In the genomic region with DNA sequence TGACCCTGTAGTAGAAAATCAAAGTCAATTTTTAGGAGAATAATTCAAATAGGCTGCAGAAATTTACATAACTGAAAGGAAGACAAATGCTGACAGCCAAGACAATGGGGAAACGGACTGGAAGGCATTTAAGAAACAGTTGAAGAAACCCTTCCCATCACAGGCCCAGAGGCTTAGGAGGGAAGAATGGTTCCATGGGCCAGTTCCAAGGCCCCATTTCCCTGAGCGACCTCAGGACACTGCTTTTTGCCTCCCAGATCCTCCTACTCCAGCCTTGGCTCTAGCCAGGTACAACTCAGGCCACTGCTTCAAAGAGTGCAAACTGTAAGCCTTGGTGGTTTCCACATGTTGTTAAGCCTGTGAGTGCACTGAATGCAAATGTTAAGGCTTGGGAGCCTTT, we compare ENCODE assay signal across 35 cellular contexts.
DNase-seq lines count a peak whose midpoint lies in the region; ATAC-seq, FAIRE-seq and TF ChIP-seq lines count a peak whose summit lies in the region.
"Had no signal": no experiment of that assay in that cellular context is flagged by ENCODE, and none has a peak within 500 bp of the region (broad histone marks: within the 10 kb centered on the region; RNA-seq: fewer than 3 reads in every experiment).

No MANE protein-coding gene starts in this region.

- no peak overlapping the region for H3K23ac ChIP-seq in IMR-90 (ENCODE audit: low read depth, low read length)

- H3K36me3 ChIP-seq in HEK293 (ENCODE audit: control insufficient read depth in 2 of 2, insufficient read depth in 1 of 2, low read length in 2 of 2) (no peaks in the 10 kb centered on the region), IMR-90 (ENCODE audit: control insufficient read depth, insufficient read depth, low read length) (no peaks in the 10 kb centered on the region), K562 (ENCODE audit: control insufficient read depth, insufficient read depth, low read length) (no peaks in the 10 kb centered on the region), Caco-2 (ENCODE audit: control insufficient read depth, insufficient read depth, low read length) (no peaks in the 10 kb centered on the region), adrenal gland (replicated peaks in 1 of 2) (no peaks in the 10 kb centered on the region)
- H3K36me3 ChIP-seq: BE2C, BLaER1 had no signal

- H2AK9ac ChIP-seq in IMR-90 (replicated peaks; ENCODE audit: low read depth, low read length, poor library complexity) = no peak overlapping the region

- H3K27me3 ChIP-seq in IMR-90 (ENCODE audit: control insufficient read depth, insufficient read depth, low read length) (no peaks in the 10 kb centered on the region), K562 (ENCODE audit: control insufficient read depth in 2 of 2, insufficient read depth in 2 of 2, low read length in 2 of 2) (no peaks in the 10 kb centered on the region), Caco-2 (replicated peaks; ENCODE audit: control insufficient read depth, insufficient read depth, low read length) (no peaks in the 10 kb centered on the region), adrenal gland (no peaks in the 10 kb centered on the region)
- H3K27me3 ChIP-seq: BE2C; BLaER1; BLaER1 treated with 17β-estradiol and CSF1 and Interleukin-3, amounts not matched to agents 10 nM and 100 nM had no signal

- no peak overlapping the region for H4K8ac ChIP-seq in IMR-90 (ENCODE audit: low read depth in 2 of 2, low read length in 2 of 2)

- POLR2A ChIA-PET in A549 (lab: Yijun Ruan, JAX) = no interaction called here
- POLR2A ChIA-PET in HEK293 (lab: Yijun Ruan, JAX) = no interaction called here
- POLR2A ChIA-PET in IMR-90 (lab: Charles Lee; ENCODE audit: unreplicated experiment) = no interaction called here
- POLR2A ChIA-PET in K562 (lab: Yijun Ruan, JAX) = no interaction called here
- POLR2A ChIA-PET in Caco-2 (lab: Charles Lee) = no interaction called here

- no peaks in the 10 kb centered on the region for H3K79me1 ChIP-seq in IMR-90 (ENCODE audit: low read depth in 1 of 2, low read length in 2 of 2)

- TF ChIP-seq EP300 in A549 (IDR thresholded peaks at IDR 0.05) = no peak
- no peak for TF ChIP-seq EP300 in K562 (IDR thresholded peaks at IDR 0.05; ENCODE audit: low read length)

- H3K9me1 ChIP-seq in IMR-90 (ENCODE audit: insufficient read depth, low read length) (no peaks in the 10 kb centered on the region), K562 (ENCODE audit: control insufficient read depth, insufficient read depth, low read length) (no peaks in the 10 kb centered on the region)

- H3K4me2 ChIP-seq in A549 (no peak overlapping the region), IMR-90 (ENCODE audit: low read depth, low read length) (no peak overlapping the region), K562 (ENCODE audit: insufficient read depth, low read length) (no peak overlapping the region)

- no peak overlapping the region for H3K14ac ChIP-seq in IMR-90 (replicated peaks; ENCODE audit: low read depth, low read length)

- TF ChIP-seq RAD21 in A549 (conservative IDR thresholded peaks at IDR 0.05 in 1 of 2, IDR thresholded peaks at IDR 0.05 in 1 of 2) (no peak), IMR-90 (IDR thresholded peaks at IDR 0.05; ENCODE audit: low read length) (no peak), K562 (CRISPR knock-in tag; conservative IDR thresholded peaks at IDR 0.05 in 1 of 2, IDR thresholded peaks at IDR 0.05 in 1 of 2) (no peak)

- no peak overlapping the region for H4K5ac ChIP-seq in IMR-90 (ENCODE audit: low read depth, low read length)

- 0 out of 3 replicates have a peak overlapping the region, but pooled peaks have one; percentile 6 for H2BK15ac ChIP-seq in IMR-90 (ENCODE audit: low read depth, low read length)

- H3K36me3 Mint-ChIP-seq in Caco-2 (ENCODE audit: insufficient read depth, unreplicated experiment) = no peaks in the 10 kb centered on the region
- H3K36me3 Mint-ChIP-seq: CD14-positive monocyte; CD4-positive, CD25-positive, alpha-beta regulatory T cell; CD8-positive, alpha-beta T cell had no signal

- BruUV-seq in IMR-90 (replicated peaks; lab: Mats Ljungman, UMichigan) (no TSS peak), K562 (replicated peaks; lab: Mats Ljungman, UMichigan) (no TSS peak), Caco-2 (replicated peaks; lab: Mats Ljungman, UMichigan) (no TSS peak)

- H3K79me2 ChIP-seq in K562 (ENCODE audit: control insufficient read depth, insufficient read depth, low read length) = no peaks in the 10 kb centered on the region

- 94% methylated on average over 2 of the region's 2 CpGs for WGBS in A549 (ENCODE audit: missing lambda C conversion rate)
- no CpG with 5 or more reads among the region's 2 CpGs for WGBS in IMR-90 (ENCODE audit: extremely low coverage in 2 of 2, insufficient read length in 1 of 2), 2 experiments
- 0% methylated on average over 1 of the region's 2 CpGs for WGBS in K562 (ENCODE audit: insufficient coverage, low coverage, missing lambda C conversion rate)
- WGBS in adrenal gland, 4 donors = 82 to 94% (median 89%) methylated on average over 2 of the region's 2 CpGs

- H3K9me3 Mint-ChIP-seq in Caco-2 (ENCODE audit: unreplicated experiment) = peaks cover 31% of the 10 kb centered on the region

- H3K56ac ChIP-seq in IMR-90 (ENCODE audit: extremely low read depth, insufficient read depth, low read length) = no peak overlapping the region

- no peak overlapping the region for H2BK120ac ChIP-seq in IMR-90 (ENCODE audit: low read depth, low read length)

- H2BK5ac ChIP-seq in IMR-90 (ENCODE audit: low read depth, low read length, poor library complexity, severe bottlenecking) = no peak overlapping the region

- in situ Hi-C loops in IMR-90 (cut with MboI; ENCODE audit: low sequenced_read_pairs) (no loop called here), K562 (cut with MboI) (no loop called here)

- H3K4me3 ChIP-seq in A549 (no peak overlapping the region), HEK293 (ENCODE audit: low read depth, low read length) (no peak overlapping the region), IMR-90 (ENCODE audit: insufficient read depth, low read depth, low read length) (no peak overlapping the region), K562 (no peak overlapping the region), Caco-2 (ENCODE audit: low read depth, low read length) (no peak overlapping the region), adrenal gland (no peak overlapping the region)
- H3K4me3 ChIP-seq: BLaER1; BLaER1 treated with 17β-estradiol and CSF1 and Interleukin-3, amounts not matched to agents 10 nM and 100 nM had no signal

- H2AFZ ChIP-seq in IMR-90 (replicated peaks; ENCODE audit: low read length, poor library complexity) = no peak overlapping the region
- no peak overlapping the region for H2AFZ ChIP-seq in K562 (ENCODE audit: low read depth, low read length)

- DNase-seq in A549 (ENCODE audit: low read depth in 1 of 2, low spot score in 1 of 2) = peak in 1 of 2 experiments; percentile 16
- DNase-seq in IMR-90 = no peak
- DNase-seq in K562 (ENCODE audit: extremely low read depth in 1 of 4, low spot score in 3 of 4) = no peak
- DNase-seq in cerebellar cortex (ENCODE audit: low spot score) = no peak
- DNase-seq in Caco-2 = no peak
- no peak for DNase-seq in adrenal gland
- DNase-seq: 8988T; ACHN; AML-193; BE2C; C1 segment of cervical spinal cord; Calu3; CD4-positive, alpha-beta memory T cell; CD4-positive, alpha-beta T cell; CD4-positive, CD25-positive, alpha-beta regulatory T cell; CD8-positive, alpha-beta memory T cell; CD8-positive, alpha-beta T cell; COR-L47; DMS 273 treated with DMSO at 0.1 percent for 48 hours; DMS153; DMS53; DMS79; DMS79 treated with DMSO at 0.1 percent for 48 hours; DND-41; EL had no signal

- H3K9ac ChIP-seq in IMR-90 (ENCODE audit: low read depth, low read length) = no peak overlapping the region
- H3K9ac ChIP-seq in K562 (ENCODE audit: insufficient read depth in 1 of 2, low read depth in 2 of 2, low read length in 2 of 2) = no peak overlapping the region
- H3K9ac ChIP-seq: BLaER1; BLaER1 treated with 17β-estradiol and CSF1 and Interleukin-3, amounts not matched to agents 10 nM and 100 nM had no signal

- peak overlapping the region; percentile 18; the same call in 1 of the 2 replicates for H2BK20ac ChIP-seq in IMR-90 (ENCODE audit: low read depth, low read length)

- H3K4ac ChIP-seq in IMR-90 (ENCODE audit: low read depth, low read length) = no peak overlapping the region

- peaks cover 34% of the 10 kb centered on the region for H3K9me3 ChIP-seq in A549
- H3K9me3 ChIP-seq in HEK293 (ENCODE audit: control insufficient read depth, insufficient read depth, low read depth, low read length) = no peaks in the 10 kb centered on the region
- peaks cover 8% of the 10 kb centered on the region for H3K9me3 ChIP-seq in IMR-90 (ENCODE audit: control insufficient read depth, insufficient read depth, low read length)
- H3K9me3 ChIP-seq in K562 (replicated peaks; ENCODE audit: control insufficient read depth, insufficient read depth, low read depth, low read length) = no peaks in the 10 kb centered on the region
- H3K9me3 ChIP-seq in Caco-2 = peaks cover 13% of the 10 kb centered on the region
- no peaks in the 10 kb centered on the region for H3K9me3 ChIP-seq in adrenal gland (replicated peaks in 1 of 3)
- H3K9me3 ChIP-seq: BE2C had no signal

- FAIRE-seq in A549 (lab: Jason Lieb, UNC) (no peak), K562 (lab: Jason Lieb, UNC) (no peak)
- FAIRE-seq: A204.1, D721Med had no signal

- H3K18ac ChIP-seq in IMR-90 (ENCODE audit: low read depth, low read length) = no peak overlapping the region

- H3K4me1 Mint-ChIP-seq in Caco-2 (ENCODE audit: low read depth, unreplicated experiment) = no peaks in the 10 kb centered on the region
- H3K4me1 Mint-ChIP-seq: B cell; CD14-positive monocyte; CD4-positive, alpha-beta memory T cell; CD4-positive, CD25-positive, alpha-beta regulatory T cell; CD8-positive, alpha-beta memory T cell had no signal

- TF ChIP-seq CTCF in A549 (IDR thresholded peaks at IDR 0.05) (no peak), HEK293 (tag by site-specific recombination; IDR thresholded peaks at IDR 0.05) (no peak), IMR-90 (conservative IDR thresholded peaks at IDR 0.05; ENCODE audit: low read depth, low read length) (no peak), K562 (IDR thresholded peaks at IDR 0.05 in 2 of 3, conservative IDR thresholded peaks at IDR 0.05 in 1 of 3; ENCODE audit: insufficient read depth in 2 of 3, low read depth in 1 of 3, low read length in 3 of 3) (no peak), Caco-2 (IDR thresholded peaks at IDR 0.05; ENCODE audit: insufficient read depth in 1 of 2, low read depth in 1 of 2, low read length in 1 of 2, severe bottlenecking in 1 of 2, unreplicated experiment in 1 of 2) (no peak), adrenal gland (IDR thresholded peaks at IDR 0.05) (no peak)

- H4K20me1 ChIP-seq in IMR-90 (ENCODE audit: insufficient read depth, low read length) (no peaks in the 10 kb centered on the region), K562 (replicated peaks; ENCODE audit: control insufficient read depth, insufficient read depth, low read length) (no peaks in the 10 kb centered on the region)
- H4K20me1 ChIP-seq: BLaER1; BLaER1 treated with 17β-estradiol and CSF1 and Interleukin-3, amounts not matched to agents 10 nM and 100 nM had no signal

- no peak for TF ChIP-seq POLR2A in A549 (IDR thresholded peaks at IDR 0.05; ENCODE audit: low read length)
- TF ChIP-seq POLR2A in IMR-90 (IDR thresholded peaks at IDR 0.05; ENCODE audit: low read depth, low read length) = no peak
- no peak for TF ChIP-seq POLR2A in K562 (conservative IDR thresholded peaks at IDR 0.05)
- no peak for TF ChIP-seq POLR2A in adrenal gland (IDR thresholded peaks at IDR 0.05)

- H4K91ac ChIP-seq in IMR-90 (ENCODE audit: insufficient read depth, low read depth, low read length) = no peak overlapping the region

- H3K27ac ChIP-seq in A549 = peak overlapping the region in 1 of 2 experiments; percentile 63; a peak in 2 of 6 replicates
- no peak overlapping the region for H3K27ac ChIP-seq in HEK293 (ENCODE audit: extremely low read depth, low read depth, low read length)
- no peak overlapping the region for H3K27ac ChIP-seq in IMR-90 (ENCODE audit: insufficient read depth, low read length)
- no peak overlapping the region for H3K27ac ChIP-seq in K562 (ENCODE audit: extremely low read depth, low read depth, low read length)
- no peak overlapping the region for H3K27ac ChIP-seq in adrenal gland
- H3K27ac ChIP-seq: 22Rv1; BLaER1; BLaER1 treated with 17β-estradiol and CSF1 and Interleukin-3, amounts not matched to agents 10 nM and 100 nM; C4-2B had no signal

- CTCF ChIA-PET in A549 (lab: Yijun Ruan, JAX) = no interaction called here
- CTCF ChIA-PET in HEK293 (lab: Yijun Ruan, JAX) = no interaction called here
- CTCF ChIA-PET in IMR-90 (lab: Yijun Ruan, JAX) = no interaction called here
- CTCF ChIA-PET in K562 (lab: Yijun Ruan, JAX; ENCODE audit: low intra/inter-chr PET ratio) = no interaction called here
- CTCF ChIA-PET in Caco-2 (lab: Charles Lee) = no interaction called here

- no peaks in the 10 kb centered on the region for H3K27me3 Mint-ChIP-seq in Caco-2 (ENCODE audit: insufficient read depth, unreplicated experiment)
- H3K27me3 Mint-ChIP-seq: B cell; CD4-positive, CD25-positive, alpha-beta regulatory T cell had no signal

- dilution Hi-C loops in IMR-90 (cut with HindIII; ENCODE audit: low sequenced_read_pairs, unreplicated experiment) = no loop called here

- no peak overlapping the region for H2AK5ac ChIP-seq in IMR-90 (ENCODE audit: low read depth, low read length)

- no peak overlapping the region for H3K4me3 Mint-ChIP-seq in Caco-2 (ENCODE audit: unreplicated experiment)
- H3K4me3 Mint-ChIP-seq: B cell; CD14-positive monocyte; CD4-positive, alpha-beta T cell; CD4-positive, CD25-positive, alpha-beta regulatory T cell; CD8-positive, alpha-beta T cell had no signal

- H3K4me1 ChIP-seq in A549 (peaks cover 14% of the 10 kb centered on the region), HEK293 (ENCODE audit: control insufficient read depth, insufficient read depth, low read length) (no peaks in the 10 kb centered on the region), IMR-90 (ENCODE audit: control insufficient read depth, insufficient read depth, low read length) (no peaks in the 10 kb centered on the region), K562 (replicated peaks in 1 of 2; ENCODE audit: control insufficient read depth in 2 of 2, insufficient read depth in 2 of 2, low read length in 2 of 2) (no peaks in the 10 kb centered on the region), Caco-2 (no peaks in the 10 kb centered on the region), adrenal gland (replicated peaks in 1 of 2) (no peaks in the 10 kb centered on the region)
- H3K4me1 ChIP-seq: BE2C had no signal

- no peak overlapping the region for H3K27ac Mint-ChIP-seq in Caco-2 (ENCODE audit: unreplicated experiment)
- H3K27ac Mint-ChIP-seq: B cell; CD14-positive monocyte; CD4-positive, alpha-beta memory T cell; CD4-positive, alpha-beta T cell; CD4-positive, CD25-positive, alpha-beta regulatory T cell; CD8-positive, alpha-beta memory T cell; CD8-positive, alpha-beta T cell had no signal

- intact Hi-C loops in IMR-90 (cut with micrococcal nuclease) = no loop called here
- intact Hi-C loops in K562 (cut with micrococcal nuclease) = no loop called here
- intact Hi-C loops in Caco-2 (cut with micrococcal nuclease; ENCODE audit: unreplicated experiment) = no loop called here
- intact Hi-C loops in adrenal gland (cut with DNase I) = no loop called here

- ATAC-seq in A549 = no peak
- ATAC-seq in IMR-90 (ENCODE audit: low read depth) = no peak
- ATAC-seq in K562 = no peak
- no peak for ATAC-seq in HG03175 (IDR thresholded peaks at IDR 0.05; ENCODE audit: unreplicated experiment)
- ATAC-seq: CD8-positive, alpha-beta T cell had no signal
